In genomic region chrX:129777218-129777768, GRCh38 we compare ENCODE assay signal across 8 cellular contexts. TPM values are rescaled to one million over a fixed set of nuclear protein-coding genes. Genes with fewer than 3 reads are reported as not detected.
DNase-seq lines count a peak whose midpoint lies in the region; ATAC-seq, FAIRE-seq and TF ChIP-seq lines count a peak whose summit lies in the region.

No MANE protein-coding gene starts in this region.

- in situ Hi-C loops in ACHN (cut with HindIII; ENCODE audit: low pct_ligation_motif_present, low pct_unique_long_range_greater_than_20kb, low sequenced_read_pairs), result no loop called here

- FAIRE-seq in GM12891 (lab: Jason Lieb, UNC), result peak; percentile 97

- TF ChIP-seq CTCF in omental fat pad (IDR thresholded peaks at IDR 0.05), result no peak

- TF ChIP-seq POLR2A in GM12891 (IDR thresholded peaks at IDR 0.05; ENCODE audit: low read depth, low read length), result peak; percentile 63

- peak; percentile 16 for ATAC-seq in HG03095 (IDR thresholded peaks at IDR 0.05; ENCODE audit: unreplicated experiment)
- ATAC-seq in omental fat pad (ENCODE audit: low FRiP score), result peak; percentile 22

- peak overlapping the region; percentile 16 for H3K27ac ChIP-seq in caudate nucleus (ENCODE audit: low read depth, low read length)

- no peak for DNase-seq in GM12891 (ENCODE audit: insufficient read length, low spot score)
- DNase-seq in T-helper 22 cell (ENCODE audit: low read depth), result peak; percentile 70
- peak in 1 of 61 donors; percentile 4 for DNase-seq in caudate nucleus (lab: John Stamatoyannopoulos, UW)
- no peak for DNase-seq in omental fat pad (ENCODE audit: low spot score)
- no peak for DNase-seq in NCI-H1694 (lab: John Stamatoyannopoulos, UW)
- DNase-seq in ACHN, result no peak
- no peak for DNase-seq in hepatic stellate cell (ENCODE audit: low spot score)

TF ChIP-seq in GM12891, 5 proteins besides CTCF, POLR2A, EP300 and RAD21:
- TF ChIP-seq SPI1 (IDR thresholded peaks at IDR 0.05; ENCODE audit: low read depth, low read length) (peak; percentile 76), POLR2AphosphoS5 (IDR thresholded peaks at IDR 0.05; ENCODE audit: low read depth, low read length) (peak; percentile 60; the same call in 1 of the 2 replicates), PAX5 (IDR thresholded peaks at IDR 0.05; ENCODE audit: insufficient read depth, low read length, severe bottlenecking) (no peak), POU2F2 (IDR thresholded peaks at IDR 0.05; ENCODE audit: low read depth, low read length) (no peak), TAF1 (IDR thresholded peaks at IDR 0.05; ENCODE audit: low read depth, low read length) (peak; percentile 82)

RNA-seq across cellular contexts. Expression of gene SASH3, which starts 2.5 kb away (rescaled TPM):
- polyA plus RNA-seq in GM12891 (2012; ENCODE audit: low read depth, missing spikeins), result 111 TPM
- 10 to 100 TPM in 3 of 4 donors, 1 to 10 TPM in 1; 9.4 to 26.7 (median 20.6) TPM for total RNA-seq in omental fat pad

RNA-seq across cellular contexts. Expression of gene XPNPEP2, which starts 38.5 kb away (rescaled TPM):
- polyA plus RNA-seq in GM12891 (2012; ENCODE audit: low read depth, missing spikeins), result 0.69 TPM
- 1 to 10 TPM; 2.4 to 7.8 (median 5.3) TPM for total RNA-seq in omental fat pad
